Comparison of ENCODE assay signal across 1 cellular context in the genomic region with DNA sequence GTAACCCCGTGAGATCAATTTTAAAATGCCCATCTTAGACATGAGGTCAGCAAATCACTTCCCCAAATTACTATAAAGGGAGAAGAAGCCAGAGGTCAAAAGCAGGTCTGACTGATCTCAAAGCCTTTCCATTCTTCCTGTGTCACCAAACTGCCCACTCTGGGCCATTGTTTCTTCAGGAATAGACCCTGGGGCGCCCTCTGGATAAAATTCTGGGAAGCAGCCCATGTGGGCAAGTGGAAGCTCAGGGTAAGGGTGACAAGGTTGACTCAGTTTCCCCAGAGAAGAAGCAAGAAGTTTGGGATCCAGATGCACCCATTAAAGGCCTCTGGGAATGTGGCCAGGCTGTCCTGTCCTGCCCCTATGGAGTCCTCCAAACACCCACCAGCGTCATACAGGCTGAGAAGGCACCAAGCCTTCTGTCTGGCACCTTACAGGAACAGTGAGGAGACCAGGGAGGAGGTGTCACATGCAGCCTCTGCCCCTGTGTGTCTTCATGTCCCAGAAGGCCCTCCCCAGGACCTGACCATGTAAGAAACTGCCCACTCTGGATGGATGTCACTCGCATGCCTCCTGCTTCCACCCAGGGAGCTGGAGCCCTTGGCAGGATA.
TF ChIP-seq lines count a peak whose summit lies in the region.

No MANE protein-coding gene starts in this region.

TF ChIP-seq in GM23338, 12 proteins besides CTCF, POLR2A, EP300 and RAD21 (continued from another document):
- TF ChIP-seq STAT1 (IDR thresholded peaks at IDR 0.05; ENCODE audit: unreplicated experiment) (no peak), NANOG (IDR thresholded peaks at IDR 0.05; ENCODE audit: borderline replicate concordance) (no peak), CREB1 (CRISPR knock-in tag; IDR thresholded peaks at IDR 0.05; ENCODE audit: low read depth) (no peak), JUNB (IDR thresholded peaks at IDR 0.05; ENCODE audit: unreplicated experiment) (no peak), EZH2phosphoT487 (IDR thresholded peaks at IDR 0.05; ENCODE audit: unreplicated experiment) (no peak), EZH2 (IDR thresholded peaks at IDR 0.05; ENCODE audit: low read depth, unreplicated experiment) (no peak)
- TF ChIP-seq, protein P1, sequence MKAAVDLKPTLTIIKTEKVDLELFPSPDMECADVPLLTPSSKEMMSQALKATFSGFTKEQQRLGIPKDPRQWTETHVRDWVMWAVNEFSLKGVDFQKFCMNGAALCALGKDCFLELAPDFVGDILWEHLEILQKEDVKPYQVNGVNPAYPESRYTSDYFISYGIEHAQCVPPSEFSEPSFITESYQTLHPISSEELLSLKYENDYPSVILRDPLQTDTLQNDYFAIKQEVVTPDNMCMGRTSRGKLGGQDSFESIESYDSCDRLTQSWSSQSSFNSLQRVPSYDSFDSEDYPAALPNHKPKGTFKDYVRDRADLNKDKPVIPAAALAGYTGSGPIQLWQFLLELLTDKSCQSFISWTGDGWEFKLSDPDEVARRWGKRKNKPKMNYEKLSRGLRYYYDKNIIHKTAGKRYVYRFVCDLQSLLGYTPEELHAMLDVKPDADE (IDR thresholded peaks at IDR 0.05) = no peak
